ENCODE assay signal across 8 cellular contexts in the genomic region with DNA sequence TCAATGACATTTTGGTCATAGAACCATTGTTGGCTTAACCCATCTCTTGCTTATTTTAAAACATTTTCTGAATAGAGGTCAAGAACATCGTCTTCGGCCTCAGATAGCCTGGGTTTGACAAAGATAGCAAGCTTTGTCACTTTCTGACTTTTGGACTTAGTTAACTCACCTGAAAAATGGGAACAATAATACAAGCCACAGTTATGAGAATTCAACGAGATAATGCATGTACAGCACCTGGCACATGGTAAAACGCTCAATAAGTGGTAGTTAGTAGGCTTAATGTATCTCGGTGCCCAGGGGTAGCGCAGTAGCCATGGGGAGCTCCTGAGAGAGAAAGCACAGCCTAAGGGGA. TPM values are rescaled to one million over a fixed set of nuclear protein-coding genes. Genes with fewer than 3 reads are reported as not detected.
A peak's percentile ranks its signal among the peaks of the same experiment; 100 is the strongest.
DNase-seq lines count a peak whose midpoint lies in the region; ATAC-seq, FAIRE-seq and TF ChIP-seq lines count a peak whose summit lies in the region.

No MANE protein-coding gene starts in this region.

- H3K36me3 ChIP-seq in MG63 (peaks cover 22% of the 10 kb centered on the region), endocrine pancreas (ENCODE audit: control insufficient read depth, insufficient read depth, low read length) (no peaks in the 10 kb centered on the region), pancreas (no peaks in the 10 kb centered on the region)

- H3K4me1 ChIP-seq in endocrine pancreas (ENCODE audit: control insufficient read depth, insufficient read depth, low read length) = peaks cover 28% of the 10 kb centered on the region
- peaks cover 0 to 28% (median 25%) of the 10 kb centered on the region in 3 donors for H3K4me1 ChIP-seq in pancreas

- peak overlapping the region; percentile 34 for H3K9ac ChIP-seq in endocrine pancreas (ENCODE audit: control insufficient read depth, insufficient read depth, low read length)

- FAIRE-seq in pancreas (lab: Jason Lieb, UNC) = no peak

- 21 to 23% methylated on average over 6 of the region's 6 CpGs for WGBS in pancreas, 2 donors

- no peak for TF ChIP-seq CTCF in GM12875 (IDR thresholded peaks at IDR 0.05; ENCODE audit: borderline replicate concordance, insufficient read depth, low read depth, low read length)
- TF ChIP-seq CTCF in pancreas (IDR thresholded peaks at IDR 0.05) = no peak

- H3K27me3 ChIP-seq in MG63 (no peaks in the 10 kb centered on the region), endocrine pancreas (ENCODE audit: control insufficient read depth, insufficient read depth, low read length) (no peaks in the 10 kb centered on the region), pancreas (no peaks in the 10 kb centered on the region)

- peak overlapping the region in 3 of 4 donors; percentile 6 to 53 (median 10) for H3K27ac ChIP-seq in pancreas

- no peaks in the 10 kb centered on the region for H3K9me3 ChIP-seq in MG63
- no peaks in the 10 kb centered on the region for H3K9me3 ChIP-seq in endocrine pancreas (ENCODE audit: control insufficient read depth, low read length)
- no peaks in the 10 kb centered on the region for H3K9me3 ChIP-seq in pancreas

- no peak for ATAC-seq in pancreas
- ATAC-seq in HG03135 (IDR thresholded peaks at IDR 0.05; ENCODE audit: unreplicated experiment) = no peak

- intact Hi-C loops in pancreas (cut with DNase I) = no loop called here

- H3K4me3 ChIP-seq in GM12875 (ENCODE audit: low read depth, low read length) = peak overlapping the region; percentile 85
- H3K4me3 ChIP-seq in MG63 = peak overlapping the region; percentile 84
- peak overlapping the region; percentile 72 for H3K4me3 ChIP-seq in endocrine pancreas (ENCODE audit: control insufficient read depth, insufficient read depth, low read length)
- peak overlapping the region; percentile 81 to 96 (median 88) for H3K4me3 ChIP-seq in pancreas

- DNase-seq in MG63 (no peak), pancreas (no peak), midbrain (lab: John Stamatoyannopoulos, UW) (no peak), OCI-M1 (lab: John Stamatoyannopoulos, UW) (no peak), NCI-H526 (lab: John Stamatoyannopoulos, UW) (no peak)

RNA-seq across cellular contexts. Expression of a gene that starts 0.4 kb away (rescaled TPM):
- total RNA-seq in MG63 (2014; rRNA removed; shearing (Covaris generic); ENCODE audit: low replicate concordance) = 40.6 and 56.4 TPM in 2 replicates
- total RNA-seq in pancreas = 10 to 100 TPM in 3 of 6 donors, 1 to 10 TPM in 3; 7.9 to 18.9 (median 10.1) TPM
- 10 to 100 TPM; 16.8 to 22.5 TPM for polyA plus RNA-seq in pancreas

RNA-seq across cellular contexts. Expression of a gene that starts 4.7 kb away (rescaled TPM):
- total RNA-seq in MG63 (2014; rRNA removed; shearing (Covaris generic); ENCODE audit: low replicate concordance) = 29.7 and 35.9 TPM in 2 replicates
- 10 to 100 TPM in 1 of 6 donors, 1 to 10 TPM in 5; 5.6 to 11.9 (median 7.0) TPM for total RNA-seq in pancreas
- 10 to 100 TPM in 1 of 2 donors, 1 to 10 TPM in 1; 8.9 to 14.0 TPM for polyA plus RNA-seq in pancreas
